Comparison of ENCODE assay signal across 8 cellular contexts in genomic region chr2:147045113-147045512, GRCh38.
A peak's percentile ranks its signal among the peaks of the same experiment; 100 is the strongest.
DNase-seq lines count a peak whose midpoint lies in the region; ATAC-seq and TF ChIP-seq lines count a peak whose summit lies in the region.

No MANE protein-coding gene starts in this region.

- peak; percentile 78 for TF ChIP-seq CTCF in A673 (conservative IDR thresholded peaks at IDR 0.05; ENCODE audit: low read depth, low read length)
- peak; percentile 69 for TF ChIP-seq CTCF in GM12865 (IDR thresholded peaks at IDR 0.05; ENCODE audit: insufficient read depth, low read depth, low read length, missing control alignments)
- TF ChIP-seq CTCF in RWPE2 (IDR thresholded peaks at IDR 0.05; ENCODE audit: poor library complexity, severe bottlenecking): peak; percentile 57

- POLR2A ChIA-PET in A673 (lab: Charles Lee; ENCODE audit: low non-redundant PET): no interaction called here

- DNase-seq in A673 (ENCODE audit: low spot score) (peak; percentile 73), GM12865 (ENCODE audit: low read depth) (peak; percentile 67), RWPE2 (ENCODE audit: low spot score) (no peak), astrocyte of the hippocampus (ENCODE audit: low read depth, low spot score) (peak; percentile 77), left colon (peak; percentile 34 to 66)
- DNase-seq in stimulated activated CD8-positive, alpha-beta memory T cell treated with anti-CD3 and anti-CD28 coated beads, Interleukin-2, amount 100 ng/mL, for 48 hours (ENCODE audit: low read depth in 2 of 2): peak; percentile 5 to 20

- no TSS peak for BruUV-seq in A673 (replicated peaks; lab: Mats Ljungman, UMichigan)

- CTCF ChIA-PET in A673 (lab: Charles Lee): interaction anchor here (0.8 to 2.0 kb wide), 4 partner anchors 179 to 866 kb away, joined by 4 to 10 read pairs (median 6); no protein-coding TSS in a partner anchor

- H3K27ac ChIP-seq in A673 (ENCODE audit: low read depth, low read length, poor library complexity, severe bottlenecking) (no peak overlapping the region), RWPE2 (ENCODE audit: poor library complexity, severe bottlenecking) (no peak overlapping the region)

- H3K36me3 ChIP-seq in A673 (ENCODE audit: insufficient read depth, low read length, poor library complexity, severe bottlenecking) (no peaks in the 10 kb centered on the region), RWPE2 (ENCODE audit: low read depth) (no peaks in the 10 kb centered on the region)

- intact Hi-C loops in A673 (cut with micrococcal nuclease; ENCODE audit: unreplicated experiment): loop anchor here (1.0 to 10.0 kb wide), 5 partner anchors 120 to 866 kb away; no protein-coding TSS in a partner anchor
- intact Hi-C loops in left colon (cut with DNase I, micrococcal nuclease): no loop called here

- H3K4me1 ChIP-seq in A673 (ENCODE audit: insufficient read depth, low read length, poor library complexity, severe bottlenecking): no peaks in the 10 kb centered on the region
- no peaks in the 10 kb centered on the region for H3K4me1 ChIP-seq in RWPE2 (ENCODE audit: insufficient read depth, poor library complexity, severe bottlenecking)

- H3K27me3 ChIP-seq in A673 (replicated peaks; ENCODE audit: insufficient read depth, low read depth, low read length, poor library complexity) (no peaks in the 10 kb centered on the region), RWPE2 (ENCODE audit: insufficient read depth, poor library complexity, severe bottlenecking) (no peaks in the 10 kb centered on the region)

- no peaks in the 10 kb centered on the region for H3K9me3 ChIP-seq in A673 (ENCODE audit: low read depth, low read length, poor library complexity, severe bottlenecking)
- H3K9me3 ChIP-seq in RWPE2 (ENCODE audit: severe bottlenecking): peaks cover 1% of the 10 kb centered on the region

- H3K4me3 ChIP-seq in A673 (ENCODE audit: low read depth, low read length, poor library complexity, severe bottlenecking) (no peak overlapping the region), GM12865 (ENCODE audit: low read depth, low read length) (no peak overlapping the region), RWPE2 (ENCODE audit: severe bottlenecking) (no peak overlapping the region)

- ATAC-seq in HG03342 (IDR thresholded peaks at IDR 0.05; ENCODE audit: unreplicated experiment): peak; percentile 76
- no peak for ATAC-seq in RWPE2 (ENCODE audit: low read depth)
- peak; percentile 45 for ATAC-seq in left colon
- no peak for ATAC-seq in HG03521 (IDR thresholded peaks at IDR 0.05; ENCODE audit: unreplicated experiment)

Comparison
In these comparisons a context has a peak if more than half of its experiments do, and no peak if none do; other contexts are left out.
1. ATAC-seq: peak in HG03342 (single experiment) and left colon (single experiment); none in RWPE2 (single experiment) and HG03521 (single experiment).
2. Peak in every context shown above with its lines, with median percentiles within 50 percentile points of each other: CTCF ChIP-seq.